Comparison of ENCODE assay signal across 8 cellular contexts in the genomic region with DNA sequence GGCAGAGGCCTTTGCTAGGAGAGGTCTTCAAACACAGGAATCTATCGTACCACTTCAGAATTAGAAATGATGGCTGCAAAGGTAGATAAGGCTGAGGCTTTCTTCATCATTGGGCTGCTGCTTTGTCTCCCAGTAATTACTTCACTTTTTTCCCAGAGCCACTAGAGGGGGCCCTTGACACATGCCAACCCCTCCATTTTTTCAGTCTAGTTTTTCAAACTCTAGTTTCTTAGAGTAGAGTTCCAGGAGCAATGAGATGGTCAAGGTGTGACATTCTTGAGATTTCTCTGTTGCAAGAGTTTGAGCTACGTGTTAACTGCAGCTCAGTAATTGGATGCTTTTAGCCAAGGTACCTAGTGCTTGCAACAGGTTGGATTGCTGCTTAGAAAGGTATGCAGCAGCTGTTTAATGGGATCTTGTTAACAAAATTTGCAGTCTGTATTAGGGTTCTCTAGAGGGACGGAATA. TPM values are rescaled to one million over a fixed set of nuclear protein-coding genes. Genes with fewer than 3 reads are reported as not detected.
DNase-seq lines count a peak whose midpoint lies in the region; ATAC-seq lines count a peak whose summit lies in the region.

No MANE protein-coding gene starts in this region.

- no peaks in the 10 kb centered on the region for H3K36me3 ChIP-seq in trophoblast cell (ENCODE audit: control insufficient read depth in 1 of 2, insufficient read depth in 2 of 2, low read length in 2 of 2)

- no peak overlapping the region for H3K9ac ChIP-seq in trophoblast cell (ENCODE audit: low read length)

- no peak overlapping the region for H3K4me2 ChIP-seq in trophoblast cell (ENCODE audit: low read length)

- no peak overlapping the region for H3K4me3 ChIP-seq in trophoblast cell (ENCODE audit: low read depth, low read length)

- H3K4me1 ChIP-seq in trophoblast cell (ENCODE audit: control insufficient read depth in 1 of 2, insufficient read depth in 2 of 2, low read length in 2 of 2): peaks cover 0 to 1% of the 10 kb centered on the region in 2 experiments

- intact Hi-C loops in head of caudate nucleus (cut with DNase I): no loop called here

- H3K79me1 ChIP-seq in trophoblast cell (ENCODE audit: low read length): no peaks in the 10 kb centered on the region

- no peak overlapping the region for H2BK120ac ChIP-seq in trophoblast cell (ENCODE audit: insufficient read depth, low read length, poor library complexity)

- H4K8ac ChIP-seq in trophoblast cell (ENCODE audit: low read depth, low read length): no peak overlapping the region

- no peaks in the 10 kb centered on the region for H3K27me3 ChIP-seq in trophoblast cell (ENCODE audit: insufficient read depth, low read length)

- H3K23ac ChIP-seq in trophoblast cell (ENCODE audit: low read length): no peak overlapping the region

- ATAC-seq in HG02852 (IDR thresholded peaks at IDR 0.05; ENCODE audit: unreplicated experiment): no peak

- H4K91ac ChIP-seq in trophoblast cell (ENCODE audit: low read depth, low read length): no peak overlapping the region

- no peaks in the 10 kb centered on the region for H3K79me2 ChIP-seq in trophoblast cell (ENCODE audit: control insufficient read depth, insufficient read depth, low read length, poor library complexity)

- DNase-seq in NCI-H2029 treated with DMSO at 0.1 percent for 48 hours (lab: John Stamatoyannopoulos, UW) (peak; percentile 11), NCI-H2029 (lab: John Stamatoyannopoulos, UW) (no peak), KG1 (lab: John Stamatoyannopoulos, UW) (peak; percentile 54), RKO (ENCODE audit: low spot score) (peak; percentile 66), head of caudate nucleus (peak in 33 of 42 donors; percentile 13 to 81 (median 62)), trophoblast cell (peak; percentile 80 to 96)
- DNase-seq in activated naive CD4-positive, alpha-beta T cell treated with anti-CD3 and anti-CD28 coated beads, Interleukin-2, amount 50 U/mL, for 16 hours: peak; percentile 43

- H3K18ac ChIP-seq in trophoblast cell (ENCODE audit: low read length): no peak overlapping the region

- H3K27ac ChIP-seq in trophoblast cell (ENCODE audit: low read depth, low read length): no peak overlapping the region

- H2BK12ac ChIP-seq in trophoblast cell (ENCODE audit: low read length): no peak overlapping the region

- H3K9me3 ChIP-seq in trophoblast cell (ENCODE audit: insufficient read depth, low read depth, low read length): no peaks in the 10 kb centered on the region

- no peak overlapping the region for H2AFZ ChIP-seq in trophoblast cell (ENCODE audit: insufficient read depth, low read length, poor library complexity)

- H3K14ac ChIP-seq in trophoblast cell (ENCODE audit: low read length): no peak overlapping the region

- no peak overlapping the region for H4K12ac ChIP-seq in trophoblast cell (ENCODE audit: low read depth, low read length)

- H2BK5ac ChIP-seq in trophoblast cell (ENCODE audit: low read depth, low read length, poor library complexity): no peak overlapping the region

- no peak overlapping the region for H3K4ac ChIP-seq in trophoblast cell (ENCODE audit: low read depth, low read length)

- WGBS in trophoblast cell (ENCODE audit: extremely low coverage, insufficient coverage, insufficient read length): no CpG with 5 or more reads among the region's 3 CpGs

- H2AK5ac ChIP-seq in trophoblast cell (ENCODE audit: low read length): no peak overlapping the region

RNA-seq across cellular contexts. Expression of a gene that starts 33.8 kb away (rescaled TPM):
- 0.27 and 0.54 TPM in 2 replicates for polyA plus RNA-seq in trophoblast cell (2013)

RNA-seq across cellular contexts. Expression of a gene that starts 42.8 kb away (rescaled TPM):
- 24.5 and 26.8 TPM in 2 replicates for polyA plus RNA-seq in trophoblast cell (2013)
